In the genomic region with DNA sequence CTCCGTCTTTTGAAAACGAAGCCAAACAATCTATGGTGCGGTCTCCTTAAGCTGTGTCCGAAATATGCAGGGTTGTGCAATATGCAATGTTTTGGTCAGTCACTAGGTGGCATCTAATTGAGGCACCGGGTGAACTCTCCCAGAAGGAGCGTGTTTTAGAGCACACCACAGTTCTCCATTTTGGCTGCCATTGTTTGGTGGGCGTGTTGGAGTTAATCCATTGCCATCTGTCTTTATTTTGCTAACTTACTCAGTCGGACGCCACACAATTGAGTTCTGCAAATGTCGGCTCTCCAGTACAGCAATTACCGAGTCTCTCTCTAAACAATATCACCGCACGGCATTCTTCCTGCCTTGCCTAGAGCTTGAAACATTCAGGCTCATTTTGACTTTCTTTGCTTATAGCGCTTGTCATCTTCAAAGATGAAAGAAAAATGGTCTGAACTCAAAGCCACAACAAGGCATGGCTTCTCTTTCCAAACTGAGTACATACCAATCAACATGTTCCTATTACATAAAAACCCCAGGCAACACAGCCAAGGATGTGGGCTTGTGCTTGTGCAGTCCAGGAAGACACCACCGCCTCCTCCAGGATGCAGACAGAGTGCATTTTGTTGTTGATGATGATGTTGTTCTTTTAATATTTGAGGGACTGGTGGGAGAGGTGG, we compare ENCODE assay signal across 9 cellular contexts.
A peak's percentile ranks its signal among the peaks of the same experiment; 100 is the strongest.
DNase-seq lines count a peak whose midpoint lies in the region; ATAC-seq and TF ChIP-seq lines count a peak whose summit lies in the region.
"Had no signal": no experiment of that assay in that cellular context is flagged by ENCODE, and none has a peak within 500 bp of the region (broad histone marks: within the 10 kb centered on the region; RNA-seq: fewer than 3 reads in every experiment).

No MANE protein-coding gene starts in this region.

- no peaks in the 10 kb centered on the region for H3K36me3 Mint-ChIP-seq in CD8-positive, alpha-beta T cell
- H3K36me3 Mint-ChIP-seq in activated naive CD8-positive, alpha-beta T cell treated with anti-CD3 and anti-CD28 coated beads for 36 hours, result no peaks in the 10 kb centered on the region
- H3K36me3 Mint-ChIP-seq in glutamatergic neuron (ENCODE audit: unreplicated experiment) (no peaks in the 10 kb centered on the region), progenitor cell of endocrine pancreas (ENCODE audit: insufficient read depth) (no peaks in the 10 kb centered on the region)
- H3K36me3 Mint-ChIP-seq: IgD-negative memory B cell had no signal

- peak overlapping the region; percentile 9 for H3K27ac ChIP-seq in CD8-positive, alpha-beta T cell (ENCODE audit: low read depth, low read length)

- no peaks in the 10 kb centered on the region for H3K27me3 ChIP-seq in CD8-positive, alpha-beta T cell (ENCODE audit: insufficient read depth, low read length)

- peak; percentile 26 for TF ChIP-seq CTCF in CD8-positive, alpha-beta T cell (IDR thresholded peaks at IDR 0.05)
- peak; percentile 71 for TF ChIP-seq CTCF in glutamatergic neuron (IDR thresholded peaks at IDR 0.05; ENCODE audit: partially characterized antibody, unreplicated experiment)
- TF ChIP-seq CTCF in progenitor cell of endocrine pancreas (IDR thresholded peaks at IDR 0.05; ENCODE audit: unreplicated experiment), result peak; percentile 57

- no peaks in the 10 kb centered on the region for H3K36me3 ChIP-seq in CD8-positive, alpha-beta T cell (ENCODE audit: insufficient read depth, low read length)

- peak; percentile 80 for ATAC-seq in CD8-positive, alpha-beta T cell
- no peak for ATAC-seq in HG03095 (IDR thresholded peaks at IDR 0.05; ENCODE audit: unreplicated experiment)

- peaks cover 31% of the 10 kb centered on the region for H3K4me1 Mint-ChIP-seq in CD8-positive, alpha-beta T cell (ENCODE audit: low read depth)
- H3K4me1 Mint-ChIP-seq in activated naive CD8-positive, alpha-beta T cell treated with anti-CD3 and anti-CD28 coated beads for 36 hours, result peaks cover 22% of the 10 kb centered on the region
- H3K4me1 Mint-ChIP-seq in glutamatergic neuron (ENCODE audit: low read depth, unreplicated experiment), result peaks cover 9% of the 10 kb centered on the region
- peaks cover 21% of the 10 kb centered on the region for H3K4me1 Mint-ChIP-seq in progenitor cell of endocrine pancreas (ENCODE audit: low read depth)

- POLR2A ChIA-PET in CD8-positive, alpha-beta T cell (lab: Charles Lee), result interaction anchor here (0.8 kb wide), 1 partner anchor 245 kb away, joined by 4 read pairs; no protein-coding TSS in a partner anchor

- no peaks in the 10 kb centered on the region for H3K27me3 Mint-ChIP-seq in CD8-positive, alpha-beta T cell (ENCODE audit: low read depth)
- no peaks in the 10 kb centered on the region for H3K27me3 Mint-ChIP-seq in activated naive CD8-positive, alpha-beta T cell treated with anti-CD3 and anti-CD28 coated beads for 36 hours
- H3K27me3 Mint-ChIP-seq in glutamatergic neuron (ENCODE audit: unreplicated experiment), result no peaks in the 10 kb centered on the region
- H3K27me3 Mint-ChIP-seq in progenitor cell of endocrine pancreas, result peaks cover 4% of the 10 kb centered on the region

- intact Hi-C loops in CD8-positive, alpha-beta T cell (cut with DNase I, micrococcal nuclease), result loop anchor here (1.0 to 10.0 kb wide), 7 partner anchors 49 to 284 kb away; no protein-coding TSS in a partner anchor

- H3K4me1 ChIP-seq in CD8-positive, alpha-beta T cell (ENCODE audit: insufficient read depth, low read length), result peaks cover 9% of the 10 kb centered on the region

- peak overlapping the region; percentile 87 for H3K27ac Mint-ChIP-seq in CD8-positive, alpha-beta T cell
- peak overlapping the region; percentile 46 for H3K27ac Mint-ChIP-seq in activated naive CD8-positive, alpha-beta T cell treated with anti-CD3 and anti-CD28 coated beads for 36 hours
- H3K27ac Mint-ChIP-seq in glutamatergic neuron (ENCODE audit: unreplicated experiment) (no peak overlapping the region), progenitor cell of endocrine pancreas (no peak overlapping the region)

- CTCF ChIA-PET in CD8-positive, alpha-beta T cell (lab: Charles Lee), result interaction anchor here (0.7 to 3.5 kb wide), 9 partner anchors 15 to 274 kb away, joined by 3 to 31 read pairs (median 5); no protein-coding TSS in a partner anchor

- H3K4me3 ChIP-seq in CD8-positive, alpha-beta T cell (ENCODE audit: low read depth, low read length), result no peak overlapping the region

- H3K9me3 Mint-ChIP-seq in CD8-positive, alpha-beta T cell, result no peaks in the 10 kb centered on the region
- H3K9me3 Mint-ChIP-seq in activated naive CD8-positive, alpha-beta T cell treated with anti-CD3 and anti-CD28 coated beads for 36 hours, result peaks cover 5% of the 10 kb centered on the region
- no peaks in the 10 kb centered on the region for H3K9me3 Mint-ChIP-seq in glutamatergic neuron (ENCODE audit: unreplicated experiment)
- no peaks in the 10 kb centered on the region for H3K9me3 Mint-ChIP-seq in progenitor cell of endocrine pancreas (ENCODE audit: low read depth)

- H3K9me3 ChIP-seq in CD8-positive, alpha-beta T cell (ENCODE audit: low read length), result no peaks in the 10 kb centered on the region

- H3K4me3 Mint-ChIP-seq in CD8-positive, alpha-beta T cell, result peak overlapping the region; percentile 40
- no peak overlapping the region for H3K4me3 Mint-ChIP-seq in activated naive CD8-positive, alpha-beta T cell treated with anti-CD3 and anti-CD28 coated beads for 36 hours
- H3K4me3 Mint-ChIP-seq in glutamatergic neuron (ENCODE audit: unreplicated experiment) (no peak overlapping the region), progenitor cell of endocrine pancreas (ENCODE audit: low read depth) (no peak overlapping the region)
- H3K4me3 Mint-ChIP-seq: IgD-negative memory B cell had no signal

- peak in 6 of 7 experiments; percentile 7 to 55 (median 24) for DNase-seq in CD8-positive, alpha-beta T cell
- peak; percentile 11 for DNase-seq in HPDE6-E6E7 (ENCODE audit: extremely low spot score)
- peak; percentile 43 for DNase-seq in RKO (ENCODE audit: low spot score)
- DNase-seq in activated naive CD8-positive, alpha-beta T cell treated with anti-CD3 and anti-CD28 coated beads for 36 hours, result peak; percentile 28
- DNase-seq in glutamatergic neuron, result no peak
- DNase-seq in progenitor cell of endocrine pancreas (ENCODE audit: low spot score, unreplicated experiment), result no peak
- no peak for DNase-seq in GDM1 (lab: John Stamatoyannopoulos, UW)

Comparison
In these comparisons a context has a peak if more than half of its experiments do, and no peak if none do; other contexts are left out.
1. DNase-seq: peak in CD8-positive, alpha-beta T cell (6 of 7), HPDE6-E6E7 (single experiment), RKO (single experiment) and activated naive CD8-positive, alpha-beta T cell treated with anti-CD3 and anti-CD28 coated beads for 36 hours (single experiment); none in glutamatergic neuron (single experiment), progenitor cell of endocrine pancreas (single experiment) and GDM1 (single experiment).
2. H3K27ac Mint-ChIP-seq: peak in CD8-positive, alpha-beta T cell (single experiment) and activated naive CD8-positive, alpha-beta T cell treated with anti-CD3 and anti-CD28 coated beads for 36 hours (single experiment); none in glutamatergic neuron (single experiment) and progenitor cell of endocrine pancreas (single experiment).
3. Peak in every context shown above with its lines, with median percentiles within 50 percentile points of each other: CTCF ChIP-seq.